ENCODE assay signal across 2 cellular contexts in the genomic region with DNA sequence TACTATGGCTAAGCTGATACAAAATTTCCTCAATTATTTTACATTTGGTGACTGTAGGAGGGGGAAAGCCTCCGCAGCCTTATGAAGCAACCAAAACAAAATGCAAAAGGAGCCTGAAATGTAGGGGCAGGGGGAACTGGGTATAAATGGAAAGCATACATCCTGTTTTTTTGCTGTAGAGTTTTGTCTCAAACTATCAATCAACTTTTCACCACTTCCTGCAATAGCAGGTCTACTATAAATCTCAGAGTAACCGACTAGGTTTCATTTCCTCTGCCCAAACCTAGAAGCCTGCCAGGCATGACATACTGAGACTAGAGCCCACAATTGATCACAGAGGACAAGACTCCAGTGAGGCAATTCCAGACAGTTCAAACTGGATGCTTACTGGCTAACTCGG.
TF ChIP-seq lines count a peak whose summit lies in the region.

No MANE protein-coding gene starts in this region.

TF ChIP-seq in K562, 482 proteins besides CTCF, POLR2A, EP300 and RAD21:
- TF ChIP-seq, protein P1, sequence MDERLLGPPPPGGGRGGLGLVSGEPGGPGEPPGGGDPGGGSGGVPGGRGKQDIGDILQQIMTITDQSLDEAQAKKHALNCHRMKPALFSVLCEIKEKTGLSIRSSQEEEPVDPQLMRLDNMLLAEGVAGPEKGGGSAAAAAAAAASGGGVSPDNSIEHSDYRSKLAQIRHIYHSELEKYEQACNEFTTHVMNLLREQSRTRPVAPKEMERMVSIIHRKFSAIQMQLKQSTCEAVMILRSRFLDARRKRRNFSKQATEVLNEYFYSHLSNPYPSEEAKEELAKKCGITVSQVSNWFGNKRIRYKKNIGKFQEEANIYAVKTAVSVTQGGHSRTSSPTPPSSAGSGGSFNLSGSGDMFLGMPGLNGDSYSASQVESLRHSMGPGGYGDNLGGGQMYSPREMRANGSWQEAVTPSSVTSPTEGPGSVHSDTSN (CRISPR knock-in tag; IDR thresholded peaks at IDR 0.05; ENCODE audit: low read depth): no peak
- TF ChIP-seq, protein P1 (tag; conservative IDR thresholded peaks at IDR 0.05; ENCODE audit: low read depth): peak; percentile 90
- TF ChIP-seq TEAD2 (tag; IDR thresholded peaks at IDR 0.05) (no peak), NFIX (CRISPR knock-in tag; IDR thresholded peaks at IDR 0.05; ENCODE audit: low read depth) (no peak), MEIS2 (IDR thresholded peaks at IDR 0.05; ENCODE audit: partially characterized antibody) (peak; percentile 58)
- TF ChIP-seq, protein P2, sequence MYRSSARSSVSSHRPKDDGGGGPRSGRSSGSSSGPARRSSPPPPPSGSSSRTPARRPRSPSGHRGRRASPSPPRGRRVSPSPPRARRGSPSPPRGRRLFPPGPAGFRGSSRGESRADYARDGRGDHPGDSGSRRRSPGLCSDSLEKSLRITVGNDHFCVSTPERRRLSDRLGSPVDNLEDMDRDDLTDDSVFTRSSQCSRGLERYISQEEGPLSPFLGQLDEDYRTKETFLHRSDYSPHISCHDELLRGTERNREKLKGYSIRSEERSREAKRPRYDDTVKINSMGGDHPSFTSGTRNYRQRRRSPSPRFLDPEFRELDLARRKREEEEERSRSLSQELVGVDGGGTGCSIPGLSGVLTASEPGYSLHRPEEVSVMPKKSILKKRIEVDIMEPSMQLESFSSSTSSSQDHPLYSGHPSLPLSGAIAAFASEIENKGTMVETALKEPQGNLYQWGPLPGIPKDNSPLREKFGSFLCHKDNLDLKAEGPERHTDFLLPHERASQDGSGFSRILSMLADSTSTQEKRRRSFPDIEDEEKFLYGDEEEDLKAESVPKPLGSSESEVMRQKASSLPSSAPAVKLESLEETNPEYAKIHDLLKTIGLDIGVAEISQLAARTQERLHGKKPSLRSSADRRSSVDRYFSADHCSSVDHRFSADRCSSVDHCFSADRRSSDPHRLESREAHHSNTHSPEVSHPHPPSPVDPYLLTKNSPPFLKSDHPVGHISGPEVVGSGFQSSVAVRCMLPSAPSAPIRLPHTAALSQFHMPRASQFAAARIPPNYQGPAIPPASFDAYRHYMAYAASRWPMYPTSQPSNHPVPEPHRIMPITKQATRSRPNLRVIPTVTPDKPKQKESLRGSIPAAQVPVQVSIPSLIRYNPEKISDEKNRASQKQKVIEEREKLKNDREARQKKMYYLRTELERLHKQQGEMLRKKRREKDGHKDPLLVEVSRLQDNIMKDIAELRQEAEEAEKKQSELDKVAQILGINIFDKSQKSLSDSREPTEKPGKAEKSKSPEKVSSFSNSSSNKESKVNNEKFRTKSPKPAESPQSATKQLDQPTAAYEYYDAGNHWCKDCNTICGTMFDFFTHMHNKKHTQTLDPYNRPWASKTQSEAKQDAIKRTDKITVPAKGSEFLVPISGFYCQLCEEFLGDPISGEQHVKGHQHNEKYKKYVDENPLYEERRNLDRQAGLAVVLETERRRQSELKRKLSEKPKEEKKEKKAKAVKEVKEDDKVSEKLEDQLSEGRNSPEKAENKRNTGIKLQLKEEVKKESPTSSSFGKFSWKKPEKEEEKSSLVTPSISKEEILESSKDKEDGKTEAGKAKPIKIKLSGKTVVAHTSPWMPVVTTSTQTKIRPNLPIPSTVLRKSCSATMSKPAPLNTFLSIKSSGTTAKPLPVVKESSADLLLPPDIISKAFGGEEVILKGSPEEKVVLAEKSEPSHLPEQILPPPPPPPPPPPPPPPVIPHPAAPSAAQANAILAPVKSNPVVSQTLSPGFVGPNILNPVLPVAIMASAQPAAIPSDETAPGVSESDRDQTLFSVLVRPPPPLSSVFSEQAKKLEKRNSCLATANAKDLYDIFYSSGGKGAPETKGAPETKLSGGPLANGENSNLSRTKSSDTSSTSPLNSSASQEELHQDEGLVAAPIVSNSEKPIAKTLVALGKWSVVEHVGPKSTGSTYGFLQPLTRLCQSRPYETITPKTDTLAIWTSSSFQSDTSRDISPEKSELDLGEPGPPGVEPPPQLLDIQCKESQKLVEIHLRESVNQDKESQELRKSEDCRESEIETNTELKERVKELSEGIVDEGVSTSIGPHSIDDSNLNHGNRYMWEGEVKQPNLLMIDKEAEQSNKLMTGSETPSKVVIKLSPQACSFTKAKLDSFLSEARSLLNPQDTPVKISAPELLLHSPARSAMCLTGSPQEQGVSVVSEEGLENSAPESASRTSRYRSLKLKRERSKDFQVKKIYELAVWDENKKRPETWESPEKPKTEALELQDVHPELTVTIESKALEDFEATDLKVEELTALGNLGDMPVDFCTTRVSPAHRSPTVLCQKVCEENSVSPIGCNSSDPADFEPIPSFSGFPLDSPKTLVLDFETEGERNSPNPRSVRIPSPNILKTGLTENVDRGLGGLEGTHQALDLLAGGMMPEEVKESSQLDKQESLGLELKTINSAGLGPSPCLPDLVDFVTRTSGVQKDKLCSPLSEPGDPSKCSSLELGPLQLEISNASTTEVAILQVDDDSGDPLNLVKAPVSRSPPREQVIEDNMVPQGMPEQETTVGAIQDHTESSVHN (IDR thresholded peaks at IDR 0.05; ENCODE audit: borderline replicate concordance in 1 of 2, low read depth in 1 of 2): no peak
- TF ChIP-seq, protein P3, sequence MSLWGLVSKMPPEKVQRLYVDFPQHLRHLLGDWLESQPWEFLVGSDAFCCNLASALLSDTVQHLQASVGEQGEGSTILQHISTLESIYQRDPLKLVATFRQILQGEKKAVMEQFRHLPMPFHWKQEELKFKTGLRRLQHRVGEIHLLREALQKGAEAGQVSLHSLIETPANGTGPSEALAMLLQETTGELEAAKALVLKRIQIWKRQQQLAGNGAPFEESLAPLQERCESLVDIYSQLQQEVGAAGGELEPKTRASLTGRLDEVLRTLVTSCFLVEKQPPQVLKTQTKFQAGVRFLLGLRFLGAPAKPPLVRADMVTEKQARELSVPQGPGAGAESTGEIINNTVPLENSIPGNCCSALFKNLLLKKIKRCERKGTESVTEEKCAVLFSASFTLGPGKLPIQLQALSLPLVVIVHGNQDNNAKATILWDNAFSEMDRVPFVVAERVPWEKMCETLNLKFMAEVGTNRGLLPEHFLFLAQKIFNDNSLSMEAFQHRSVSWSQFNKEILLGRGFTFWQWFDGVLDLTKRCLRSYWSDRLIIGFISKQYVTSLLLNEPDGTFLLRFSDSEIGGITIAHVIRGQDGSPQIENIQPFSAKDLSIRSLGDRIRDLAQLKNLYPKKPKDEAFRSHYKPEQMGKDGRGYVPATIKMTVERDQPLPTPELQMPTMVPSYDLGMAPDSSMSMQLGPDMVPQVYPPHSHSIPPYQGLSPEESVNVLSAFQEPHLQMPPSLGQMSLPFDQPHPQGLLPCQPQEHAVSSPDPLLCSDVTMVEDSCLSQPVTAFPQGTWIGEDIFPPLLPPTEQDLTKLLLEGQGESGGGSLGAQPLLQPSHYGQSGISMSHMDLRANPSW (CRISPR knock-in tag; IDR thresholded peaks at IDR 0.05): no peak

TF ChIP-seq in WTC11, 78 proteins besides CTCF, POLR2A, EP300 and RAD21 (continued from another document):
- TF ChIP-seq, protein P4, sequence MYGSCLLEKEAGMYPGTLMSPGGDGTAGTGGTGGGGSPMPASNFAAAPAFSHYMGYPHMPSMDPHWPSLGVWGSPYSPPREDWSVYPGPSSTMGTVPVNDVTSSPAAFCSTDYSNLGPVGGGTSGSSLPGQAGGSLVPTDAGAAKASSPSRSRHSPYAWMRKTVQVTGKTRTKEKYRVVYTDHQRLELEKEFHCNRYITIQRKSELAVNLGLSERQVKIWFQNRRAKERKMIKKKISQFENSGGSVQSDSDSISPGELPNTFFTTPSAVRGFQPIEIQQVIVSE (CRISPR knock-in tag; IDR thresholded peaks at IDR 0.05; ENCODE audit: borderline replicate concordance): no peak
- TF ChIP-seq ZNF121 (CRISPR knock-in tag; IDR thresholded peaks at IDR 0.05) (no peak), NR2C2 (CRISPR knock-in tag; IDR thresholded peaks at IDR 0.05) (no peak)
- TF ChIP-seq, protein P5, sequence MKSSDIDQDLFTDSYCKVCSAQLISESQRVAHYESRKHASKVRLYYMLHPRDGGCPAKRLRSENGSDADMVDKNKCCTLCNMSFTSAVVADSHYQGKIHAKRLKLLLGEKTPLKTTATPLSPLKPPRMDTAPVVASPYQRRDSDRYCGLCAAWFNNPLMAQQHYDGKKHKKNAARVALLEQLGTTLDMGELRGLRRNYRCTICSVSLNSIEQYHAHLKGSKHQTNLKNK (CRISPR knock-in tag; IDR thresholded peaks at IDR 0.05): no peak
